Comparison of ENCODE assay signal across 18 cellular contexts in genomic region chr14:104290756-104291122, GRCh38.
DNase-seq lines count a peak whose midpoint lies in the region; ATAC-seq and TF ChIP-seq lines count a peak whose summit lies in the region.
"Had no signal": no experiment of that assay in that cellular context is flagged by ENCODE, and none has a peak within 500 bp of the region (broad histone marks: within the 10 kb centered on the region; RNA-seq: fewer than 3 reads in every experiment).

No MANE protein-coding gene starts in this region.

- H3K27ac Mint-ChIP-seq in CD14-positive monocyte, result no peak overlapping the region
- H3K27ac Mint-ChIP-seq in neural progenitor cell, result no peak overlapping the region
- H3K27ac Mint-ChIP-seq: natural killer cell had no signal

- H3K27me3 ChIP-seq in HUES64 (ENCODE audit: insufficient read depth, low read length) (no peaks in the 10 kb centered on the region), neural progenitor cell (no peaks in the 10 kb centered on the region)

- no peaks in the 10 kb centered on the region for H3K4me1 Mint-ChIP-seq in CD14-positive monocyte
- peaks cover 49% of the 10 kb centered on the region for H3K4me1 Mint-ChIP-seq in neural progenitor cell
- H3K4me1 Mint-ChIP-seq: CD4-positive, alpha-beta memory T cell; natural killer cell had no signal

- no peaks in the 10 kb centered on the region for H3K36me3 ChIP-seq in HUES64 (ENCODE audit: insufficient read depth, low read length)
- H3K36me3 ChIP-seq in neural progenitor cell, result no peaks in the 10 kb centered on the region

- no peaks in the 10 kb centered on the region for H3K79me2 ChIP-seq in neural progenitor cell (ENCODE audit: low read depth)

- WGBS in HUES64, result 64% methylated on average over 9 of the region's 9 CpGs

- H3K4me1 ChIP-seq in HUES64 (ENCODE audit: insufficient read depth, low read length) (peaks cover 24% of the 10 kb centered on the region), neural progenitor cell (peaks cover 16% of the 10 kb centered on the region)
- H3K4me1 ChIP-seq: psoas muscle had no signal

- peaks cover 16% of the 10 kb centered on the region for H3F3A ChIP-seq in neural progenitor cell (ENCODE audit: low read depth)

- H3K9me3 ChIP-seq in HUES64 (ENCODE audit: insufficient read depth, low read depth, low read length), result no peaks in the 10 kb centered on the region
- H3K9me3 ChIP-seq in neural progenitor cell (ENCODE audit: low read depth), result no peaks in the 10 kb centered on the region
- H3K9me3 ChIP-seq: psoas muscle had no signal

- ATAC-seq in GM18517 (IDR thresholded peaks at IDR 0.05; ENCODE audit: unreplicated experiment) (no peak), HG02798 (IDR thresholded peaks at IDR 0.05; ENCODE audit: poor library complexity, unreplicated experiment) (no peak)
- ATAC-seq: natural killer cell, psoas muscle had no signal

- no peak overlapping the region for H3K4me2 ChIP-seq in neural progenitor cell
- H3K4me2 ChIP-seq: KMS-11 had no signal

- no peak overlapping the region for H3K4me3 ChIP-seq in HUES64 (ENCODE audit: low read length)
- H3K4me3 ChIP-seq in neural progenitor cell, result no peak overlapping the region
- H3K4me3 ChIP-seq: psoas muscle had no signal

- H3K9me3 Mint-ChIP-seq in CD14-positive monocyte, result peaks cover 0 to 9% (median 4%) of the 10 kb centered on the region in 7 donors
- H3K9me3 Mint-ChIP-seq in neural progenitor cell, result peaks cover 5% of the 10 kb centered on the region

- H3K27me3 Mint-ChIP-seq in CD14-positive monocyte (ENCODE audit: low read depth in 3 of 3) (peaks cover 0 to 5% (median 0%) of the 10 kb centered on the region in 3 donors), neural progenitor cell (ENCODE audit: insufficient read depth, low read depth) (peaks cover 29% of the 10 kb centered on the region)

- H4K20me1 ChIP-seq in neural progenitor cell (ENCODE audit: low read depth), result no peaks in the 10 kb centered on the region

- H3K4me3 Mint-ChIP-seq in CD14-positive monocyte (no peak overlapping the region), neural progenitor cell (peak overlapping the region; percentile 50)
- H3K4me3 Mint-ChIP-seq: CD4-positive, alpha-beta memory T cell; natural killer cell had no signal

- no peaks in the 10 kb centered on the region for H3K36me3 Mint-ChIP-seq in CD14-positive monocyte
- no peaks in the 10 kb centered on the region for H3K36me3 Mint-ChIP-seq in neural progenitor cell
- H3K36me3 Mint-ChIP-seq: CD4-positive, alpha-beta memory T cell; natural killer cell had no signal

- no peak overlapping the region; the same call in 1 of the 2 replicates for H3K9ac ChIP-seq in HUES64 (ENCODE audit: low read depth, low read length)
- no peak overlapping the region for H3K9ac ChIP-seq in neural progenitor cell
- H3K9ac ChIP-seq: KMS-11 had no signal

- no peak overlapping the region for H2AFZ ChIP-seq in neural progenitor cell (replicated peaks)

- DNase-seq in CD14-positive monocyte (ENCODE audit: low spot score), result peak; percentile 39
- DNase-seq in cardiac septum (ENCODE audit: low spot score), result peak; percentile 20
- no peak for DNase-seq in neural progenitor cell (ENCODE audit: low spot score)
- no peak for DNase-seq in activated CD4-positive, alpha-beta T cell treated with anti-CD3 and anti-CD28 coated beads, Interleukin-2, amount 50 U/mL, for 1 hour
- DNase-seq: activated naive CD4-positive, alpha-beta T cell treated with Interleukin-2 at 50 U/mL for 16 hours; activated T-cell treated with anti-CD3 and anti-CD28 coated beads for 4 hours; CD4-positive, alpha-beta memory T cell; DMS79 treated with DMSO at 0.1 percent for 48 hours; mesenchymal stem cell; natural killer cell; NCI-H187; substantia nigra; SW 1271 had no signal

- H3K27ac ChIP-seq in HUES64 (ENCODE audit: low read depth, low read length) (peak overlapping the region; percentile 77; the same call in 1 of the 2 replicates), neural progenitor cell (no peak overlapping the region)
- H3K27ac ChIP-seq: KMS-11, psoas muscle had no signal

- intact Hi-C loops in CD14-positive monocyte (cut with micrococcal nuclease), result no loop called here
- intact Hi-C loops in cardiac septum (cut with DNase I), result no loop called here

- no peak for TF ChIP-seq CTCF in CD14-positive monocyte (IDR thresholded peaks at IDR 0.05)
- TF ChIP-seq CTCF in neural progenitor cell (IDR thresholded peaks at IDR 0.05), result no peak

Comparison
In these comparisons a context has a peak if more than half of its experiments do, and no peak if none do; other contexts are left out.
1. DNase-seq: peak in CD14-positive monocyte (single experiment) and cardiac septum (single experiment); none in neural progenitor cell (single experiment) and activated CD4-positive, alpha-beta T cell treated with anti-CD3 and anti-CD28 coated beads, Interleukin-2, amount 50 U/mL, for 1 hour (single experiment).